ENCODE assay signal across 1 cellular context in the genomic region with DNA sequence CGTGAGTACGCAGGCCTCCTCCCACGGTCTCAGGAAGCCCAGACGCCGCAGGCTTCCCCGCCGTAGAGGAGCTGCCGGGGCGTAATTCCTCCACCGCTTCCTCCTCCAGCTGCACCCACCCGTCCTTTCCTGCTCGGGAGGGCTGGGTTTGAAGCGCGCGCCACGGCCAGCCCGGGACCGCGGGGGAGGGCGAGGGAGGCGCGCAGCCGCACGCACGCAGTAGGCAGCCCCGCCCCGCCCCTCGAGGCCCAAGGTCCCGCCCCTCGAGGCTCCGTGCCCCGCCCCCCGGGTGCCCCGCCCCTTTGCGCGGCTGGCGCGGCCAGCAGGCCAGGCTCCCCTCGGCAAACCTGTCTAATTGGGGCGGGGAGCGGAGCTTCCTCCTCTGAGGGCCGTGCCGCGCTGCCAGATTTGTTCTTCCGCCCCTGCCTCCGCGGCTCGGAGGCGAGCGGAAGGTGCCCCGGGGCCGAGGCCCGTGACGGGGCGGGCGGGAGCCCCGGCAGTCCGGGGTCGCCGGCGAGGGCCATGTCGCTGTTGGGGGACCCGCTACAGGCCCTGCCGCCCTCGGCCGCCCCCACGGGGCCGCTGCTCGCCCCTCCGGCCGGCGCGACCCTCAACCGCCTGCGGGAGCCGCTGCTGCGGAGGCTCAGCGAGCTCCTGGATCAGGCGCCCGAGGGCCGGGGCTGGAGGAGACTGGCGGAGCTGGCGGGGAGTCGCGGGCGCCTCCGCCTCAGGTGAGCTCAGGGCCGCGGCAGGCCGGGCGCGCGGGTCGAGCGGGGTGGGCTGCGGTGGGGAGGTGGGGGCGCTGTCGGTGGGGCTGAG.
TF ChIP-seq lines count a peak whose summit lies in the region.

A gene with protein sequence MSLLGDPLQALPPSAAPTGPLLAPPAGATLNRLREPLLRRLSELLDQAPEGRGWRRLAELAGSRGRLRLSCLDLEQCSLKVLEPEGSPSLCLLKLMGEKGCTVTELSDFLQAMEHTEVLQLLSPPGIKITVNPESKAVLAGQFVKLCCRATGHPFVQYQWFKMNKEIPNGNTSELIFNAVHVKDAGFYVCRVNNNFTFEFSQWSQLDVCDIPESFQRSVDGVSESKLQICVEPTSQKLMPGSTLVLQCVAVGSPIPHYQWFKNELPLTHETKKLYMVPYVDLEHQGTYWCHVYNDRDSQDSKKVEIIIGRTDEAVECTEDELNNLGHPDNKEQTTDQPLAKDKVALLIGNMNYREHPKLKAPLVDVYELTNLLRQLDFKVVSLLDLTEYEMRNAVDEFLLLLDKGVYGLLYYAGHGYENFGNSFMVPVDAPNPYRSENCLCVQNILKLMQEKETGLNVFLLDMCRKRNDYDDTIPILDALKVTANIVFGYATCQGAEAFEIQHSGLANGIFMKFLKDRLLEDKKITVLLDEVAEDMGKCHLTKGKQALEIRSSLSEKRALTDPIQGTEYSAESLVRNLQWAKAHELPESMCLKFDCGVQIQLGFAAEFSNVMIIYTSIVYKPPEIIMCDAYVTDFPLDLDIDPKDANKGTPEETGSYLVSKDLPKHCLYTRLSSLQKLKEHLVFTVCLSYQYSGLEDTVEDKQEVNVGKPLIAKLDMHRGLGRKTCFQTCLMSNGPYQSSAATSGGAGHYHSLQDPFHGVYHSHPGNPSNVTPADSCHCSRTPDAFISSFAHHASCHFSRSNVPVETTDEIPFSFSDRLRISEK (plus strand): TSS at position 344 of the 819 bp plus-strand sequence. CDS start 179 bp downstream, at position 523.

TF ChIP-seq in H1, 55 proteins besides CTCF, POLR2A, EP300 and RAD21 (continued from another document):
- TF ChIP-seq, protein P1, sequence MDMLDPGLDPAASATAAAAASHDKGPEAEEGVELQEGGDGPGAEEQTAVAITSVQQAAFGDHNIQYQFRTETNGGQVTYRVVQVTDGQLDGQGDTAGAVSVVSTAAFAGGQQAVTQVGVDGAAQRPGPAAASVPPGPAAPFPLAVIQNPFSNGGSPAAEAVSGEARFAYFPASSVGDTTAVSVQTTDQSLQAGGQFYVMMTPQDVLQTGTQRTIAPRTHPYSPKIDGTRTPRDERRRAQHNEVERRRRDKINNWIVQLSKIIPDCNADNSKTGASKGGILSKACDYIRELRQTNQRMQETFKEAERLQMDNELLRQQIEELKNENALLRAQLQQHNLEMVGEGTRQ (IDR thresholded peaks at IDR 0.05; ENCODE audit: low read length), result no peak
- TF ChIP-seq RBBP5 (IDR thresholded peaks at IDR 0.05; ENCODE audit: borderline replicate concordance, low read depth, low read length), result peak; percentile 77
- TF ChIP-seq CHD2 (IDR thresholded peaks at IDR 0.05; ENCODE audit: low read length), result peak; percentile 36; the same call in 1 of the 2 replicates
- no peak for TF ChIP-seq BRCA1 (IDR thresholded peaks at IDR 0.05; ENCODE audit: low read depth, low read length)
- TF ChIP-seq TAF1 (IDR thresholded peaks at IDR 0.05; ENCODE audit: low read depth, low read length), result peak; percentile 91
- TF ChIP-seq NANOG (IDR thresholded peaks at IDR 0.05; ENCODE audit: insufficient read depth, low read depth, low read length, poor library complexity, severe bottlenecking), result no peak
- 0 out of 2 replicates have a peak, but pooled peaks have one; percentile 2 for TF ChIP-seq CREB1 (IDR thresholded peaks at IDR 0.05)
- TF ChIP-seq SP2 (IDR thresholded peaks at IDR 0.05; ENCODE audit: low read length), result no peak
- peak; percentile 76 for TF ChIP-seq TBP (IDR thresholded peaks at IDR 0.05; ENCODE audit: low read depth, low read length)
- TF ChIP-seq, protein P2, sequence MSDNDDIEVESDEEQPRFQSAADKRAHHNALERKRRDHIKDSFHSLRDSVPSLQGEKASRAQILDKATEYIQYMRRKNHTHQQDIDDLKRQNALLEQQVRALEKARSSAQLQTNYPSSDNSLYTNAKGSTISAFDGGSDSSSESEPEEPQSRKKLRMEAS (IDR thresholded peaks at IDR 0.05), result no peak; the same call in 1 of the 2 replicates
TF ChIP-seq in H1: peak in this region for 10.
